8 cellular contexts compared by ENCODE assay signal in the genomic region with DNA sequence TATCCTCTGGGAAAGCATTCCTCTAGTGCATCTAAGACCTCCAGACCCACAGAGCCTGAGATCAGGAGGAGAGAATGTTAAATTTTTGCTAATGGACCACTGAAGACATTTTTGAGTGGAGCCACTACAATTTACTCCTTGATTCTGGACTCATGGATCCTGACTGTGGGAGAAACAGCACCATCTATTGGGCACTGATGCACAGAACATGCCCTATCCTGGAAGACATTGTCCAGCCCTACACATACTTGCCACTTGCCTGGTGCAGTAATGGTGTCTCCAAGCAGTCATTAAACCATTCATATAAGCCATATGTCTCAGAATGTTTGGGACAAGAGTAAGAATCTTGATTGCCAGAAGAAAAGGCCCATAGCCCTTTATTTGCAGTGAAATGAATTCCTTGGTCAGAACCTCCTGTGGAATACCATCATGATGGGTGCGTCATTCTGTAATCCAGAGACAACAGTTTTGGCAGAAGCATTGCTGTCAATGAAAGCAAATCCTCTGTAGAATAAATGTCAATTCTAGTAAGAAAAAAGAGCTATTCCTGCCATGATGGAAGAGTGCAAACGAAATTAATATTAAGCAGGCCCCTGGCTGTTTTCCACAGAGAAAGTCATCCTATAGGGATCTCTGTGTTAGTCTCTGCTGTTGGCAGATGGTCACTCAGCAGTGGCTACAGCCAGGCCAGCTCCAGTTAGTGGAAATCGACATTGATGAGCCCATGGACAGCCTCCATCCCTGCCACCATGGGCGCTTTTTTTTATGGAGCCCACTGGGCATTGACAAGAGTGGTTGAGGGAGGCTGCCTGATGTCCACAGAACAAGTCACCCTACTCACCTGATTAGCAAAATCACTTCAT. TPM values are rescaled to one million over a fixed set of nuclear protein-coding genes. Genes with fewer than 3 reads are reported as not detected.
DNase-seq lines count a peak whose midpoint lies in the region; ATAC-seq and TF ChIP-seq lines count a peak whose summit lies in the region.

No MANE protein-coding gene starts in this region.

- ATAC-seq in activated naive CD8-positive, alpha-beta T cell treated with anti-CD3 and anti-CD28 coated beads, Interleukin-2, amount 50 U/mL, for 24 hours, result peak; percentile 63
- peak; percentile 68 to 78 for ATAC-seq in left cardiac atrium
- ATAC-seq in GM18519 (IDR thresholded peaks at IDR 0.05; ENCODE audit: low FRiP score, unreplicated experiment), result no peak
- ATAC-seq in HG02884 (IDR thresholded peaks at IDR 0.05; ENCODE audit: unreplicated experiment), result no peak

- TF ChIP-seq CTCF in sigmoid colon (IDR thresholded peaks at IDR 0.05), result peak in 3 of 4 experiments; percentile 22 to 63 (median 63)

- H3K36me3 ChIP-seq in sigmoid colon, result no peaks in the 10 kb centered on the region

- no peaks in the 10 kb centered on the region for H3K27me3 Mint-ChIP-seq in activated naive CD8-positive, alpha-beta T cell treated with anti-CD3 and anti-CD28 coated beads, Interleukin-2, amount 50 U/mL, for 24 hours

- TF ChIP-seq EP300 in sigmoid colon (IDR thresholded peaks at IDR 0.05), result no peak

- H3K4me1 ChIP-seq in sigmoid colon, result peaks cover 0 to 21% (median 18%) of the 10 kb centered on the region in 4 donors

- H3K9me3 ChIP-seq in sigmoid colon, result no peaks in the 10 kb centered on the region

- no peaks in the 10 kb centered on the region for H3K9me3 Mint-ChIP-seq in activated naive CD8-positive, alpha-beta T cell treated with anti-CD3 and anti-CD28 coated beads, Interleukin-2, amount 50 U/mL, for 24 hours

- no peak overlapping the region for H3K4me3 ChIP-seq in sigmoid colon

- intact Hi-C loops in left cardiac atrium (cut with DNase I) (loop anchor here in 1 of 2 donors (10.0 kb wide), 2 partner anchors 93 to 223 kb away; no protein-coding TSS in a partner anchor), sigmoid colon (cut with DNase I) (loop anchor here (5.0 kb wide), 1 partner anchor 101 kb away; no protein-coding TSS in a partner anchor)

- 78 to 79% methylated on average over 4 of the region's 4 CpGs for WGBS in sigmoid colon, 2 donors

- H3K4me3 Mint-ChIP-seq in activated naive CD8-positive, alpha-beta T cell treated with anti-CD3 and anti-CD28 coated beads, Interleukin-2, amount 50 U/mL, for 24 hours, result no peak overlapping the region

- no peak for TF ChIP-seq POLR2A in sigmoid colon (IDR thresholded peaks at IDR 0.05)

- H3K36me3 Mint-ChIP-seq in activated naive CD8-positive, alpha-beta T cell treated with anti-CD3 and anti-CD28 coated beads, Interleukin-2, amount 50 U/mL, for 24 hours (ENCODE audit: low read depth), result no peaks in the 10 kb centered on the region

- no peak overlapping the region for H3K27ac ChIP-seq in sigmoid colon

- DNase-seq in A172 (ENCODE audit: low spot score), result peak; percentile 44
- DNase-seq in ELR (ENCODE audit: low read depth), result peak; percentile 31
- DNase-seq in NCI-H1105 (lab: John Stamatoyannopoulos, UW), result peak; percentile 16
- DNase-seq in activated naive CD8-positive, alpha-beta T cell treated with anti-CD3 and anti-CD28 coated beads, Interleukin-2, amount 50 U/mL, for 24 hours, result peak; percentile 16
- DNase-seq in left cardiac atrium, result no peak
- no peak for DNase-seq in sigmoid colon

- H3K27ac Mint-ChIP-seq in activated naive CD8-positive, alpha-beta T cell treated with anti-CD3 and anti-CD28 coated beads, Interleukin-2, amount 50 U/mL, for 24 hours, result no peak overlapping the region

- peaks cover 4% of the 10 kb centered on the region for H3K4me1 Mint-ChIP-seq in activated naive CD8-positive, alpha-beta T cell treated with anti-CD3 and anti-CD28 coated beads, Interleukin-2, amount 50 U/mL, for 24 hours

- no peaks in the 10 kb centered on the region for H3K27me3 ChIP-seq in sigmoid colon

RNA-seq across cellular contexts. Expression of gene GGTLC2, which starts 43.5 kb away (rescaled TPM):
- total RNA-seq in A172 (2014; rRNA removed; shearing (Covaris generic)), result not detected in 2 replicates
- not detected for total RNA-seq in left cardiac atrium
- total RNA-seq in sigmoid colon, result not detected
- polyA plus RNA-seq in sigmoid colon, result not detected

Comparison
In these comparisons a context has a peak if more than half of its experiments do, and no peak if none do; other contexts are left out.
1. DNase-seq: peak in A172 (single experiment), ELR (single experiment), NCI-H1105 (single experiment) and activated naive CD8-positive, alpha-beta T cell treated with anti-CD3 and anti-CD28 coated beads, Interleukin-2, amount 50 U/mL, for 24 hours (single experiment); none in left cardiac atrium (single experiment) and sigmoid colon (single experiment).
2. ATAC-seq: peak in activated naive CD8-positive, alpha-beta T cell treated with anti-CD3 and anti-CD28 coated beads, Interleukin-2, amount 50 U/mL, for 24 hours (single experiment) and left cardiac atrium (2 of 2); none in GM18519 (single experiment) and HG02884 (single experiment).